Comparison of ENCODE assay signal across 6 cellular contexts in genomic region chr7:27142562-27143021, GRCh38. TPM values are rescaled to one million over a fixed set of nuclear protein-coding genes. Genes with fewer than 3 reads are reported as not detected.
DNase-seq lines count a peak whose midpoint lies in the region; ATAC-seq and TF ChIP-seq lines count a peak whose summit lies in the region.

No MANE protein-coding gene starts in this region.

- H3K4me3 ChIP-seq in WI38 (ENCODE audit: low read depth, low read length) (peak overlapping the region; percentile 80), lower lobe of right lung (peak overlapping the region; percentile 70)

- H3K27ac ChIP-seq in lower lobe of right lung, result peak overlapping the region; percentile 95

- ATAC-seq in lower lobe of right lung, result peak in 1 of 2 donors; percentile 6

- no peaks in the 10 kb centered on the region for H3K36me3 ChIP-seq in lower lobe of right lung

- in situ Hi-C loops in ACHN (cut with HindIII; ENCODE audit: low pct_ligation_motif_present, low pct_unique_long_range_greater_than_20kb, low sequenced_read_pairs), result no loop called here

- intact Hi-C loops in lower lobe of right lung (cut with DNase I), result loop anchor here (5.0 kb wide), 1 partner anchor 285 kb away; no protein-coding TSS in a partner anchor

- H3K4me1 ChIP-seq in lower lobe of right lung, result peaks cover 15% of the 10 kb centered on the region

- peaks cover 61% of the 10 kb centered on the region for H3K27me3 ChIP-seq in lower lobe of right lung (ENCODE audit: low read depth)

- DNase-seq in ACHN (peak; percentile 46), lower lobe of right lung (no peak), SHP77 treated with DMSO at 0.1 percent for 48 hours (lab: John Stamatoyannopoulos, UW) (no peak), NCI-H2107 treated with DMSO at 0.1 percent for 48 hours (lab: John Stamatoyannopoulos, UW; ENCODE audit: unreplicated experiment) (no peak), DMS153 treated with DMSO at 0.1 percent for 48 hours (lab: John Stamatoyannopoulos, UW; ENCODE audit: unreplicated experiment) (no peak)

- H3K9me3 ChIP-seq in lower lobe of right lung, result no peaks in the 10 kb centered on the region

- TF ChIP-seq CTCF in WI38 (IDR thresholded peaks at IDR 0.05; ENCODE audit: low read depth, low read length) (no peak), lower lobe of right lung (IDR thresholded peaks at IDR 0.05) (no peak)

RNA-seq across cellular contexts. Expression of gene HOXA5, which starts 0.9 kb away (rescaled TPM):
- 16.0 TPM for total RNA-seq in lower lobe of right lung

RNA-seq across cellular contexts. Expression of gene HOXA6, which starts 5.0 kb away (rescaled TPM):
- total RNA-seq in lower lobe of right lung, result 4.6 TPM

RNA-seq across cellular contexts. Expression of gene HOXA3, which starts 9.8 kb away (rescaled TPM):
- total RNA-seq in lower lobe of right lung, result 4.6 TPM

RNA-seq across cellular contexts. Expression of gene HOXA4, which starts 12.0 kb away (rescaled TPM):
- 8.5 TPM for total RNA-seq in lower lobe of right lung

RNA-seq across cellular contexts. Expression of gene HOXA7, which starts 13.9 kb away (rescaled TPM):
- 2.2 TPM for total RNA-seq in lower lobe of right lung
